ENCODE assay signal across 8 cellular contexts in the genomic region with DNA sequence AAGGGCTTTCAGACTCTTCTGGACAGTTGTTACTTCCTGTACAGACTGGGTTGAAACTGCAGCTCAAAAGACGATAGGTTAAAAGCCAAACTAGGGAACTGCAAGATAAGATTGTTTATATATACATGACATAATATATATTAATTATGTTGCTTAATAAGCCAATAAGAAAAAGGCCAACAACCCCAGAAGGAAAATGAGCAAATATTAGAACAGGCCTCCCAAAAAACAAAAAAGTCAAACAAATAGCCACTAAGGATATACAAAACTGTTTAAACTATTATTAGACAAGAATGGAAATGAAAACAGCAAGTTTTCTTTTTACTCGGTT. TPM values are rescaled to one million over a fixed set of nuclear protein-coding genes. Genes with fewer than 3 reads are reported as not detected.
DNase-seq lines count a peak whose midpoint lies in the region; ATAC-seq lines count a peak whose summit lies in the region.

No MANE protein-coding gene starts in this region.

- peaks cover 18% of the 10 kb centered on the region for H3K4me1 Mint-ChIP-seq in activated CD8-positive, alpha-beta T cell treated with anti-CD3 and anti-CD28 coated beads, Interleukin-2, amount 10 ng/mL, durations not matched to agents 7 days and 5 days (ENCODE audit: low read depth)

- no peak for ATAC-seq in activated CD8-positive, alpha-beta T cell treated with anti-CD3 and anti-CD28 coated beads, Interleukin-2, amount 10 ng/mL, durations not matched to agents 7 days and 5 days

- peak overlapping the region; percentile 10; the same call in 1 of the 2 replicates for H3K9ac ChIP-seq in iPS-20b (ENCODE audit: low read depth, low read length)
- H3K9ac ChIP-seq in stomach smooth muscle (ENCODE audit: low read length in 2 of 2), result peak overlapping the region; percentile 37 to 90

- H3K9me3 Mint-ChIP-seq in activated CD8-positive, alpha-beta T cell treated with anti-CD3 and anti-CD28 coated beads, Interleukin-2, amount 10 ng/mL, durations not matched to agents 7 days and 5 days (ENCODE audit: insufficient read depth), result peaks cover 3% of the 10 kb centered on the region

- H3K27ac Mint-ChIP-seq in activated CD8-positive, alpha-beta T cell treated with anti-CD3 and anti-CD28 coated beads, Interleukin-2, amount 10 ng/mL, durations not matched to agents 7 days and 5 days, result peak overlapping the region; percentile 89

- POLR2A ChIA-PET in activated CD8-positive, alpha-beta T cell treated with anti-CD3 and anti-CD28 coated beads, Interleukin-2, amount 10 ng/mL, durations not matched to agents 7 days and 5 days (lab: Charles Lee), result interaction anchor here (0.6 to 0.7 kb wide), 2 partner anchors 32 to 488 kb away, joined by 3 read pairs; a partner anchor contains a TSS

- peak overlapping the region; percentile 51 for H3K4me3 ChIP-seq in iPS-20b (ENCODE audit: low read length)
- peak overlapping the region in 1 of 2 donors; percentile 90 for H3K4me3 ChIP-seq in stomach smooth muscle (ENCODE audit: low read length in 2 of 2)

- peaks cover 31% of the 10 kb centered on the region for H3K36me3 Mint-ChIP-seq in activated CD8-positive, alpha-beta T cell treated with anti-CD3 and anti-CD28 coated beads, Interleukin-2, amount 10 ng/mL, durations not matched to agents 7 days and 5 days (ENCODE audit: low read depth)

- H3K36me3 ChIP-seq in iPS-20b (ENCODE audit: insufficient read depth, low read depth, low read length) (peaks cover 23% of the 10 kb centered on the region), stomach smooth muscle (ENCODE audit: control insufficient read depth in 2 of 2, insufficient read depth in 2 of 2, low read length in 2 of 2) (peaks cover 6 to 9% of the 10 kb centered on the region in 2 donors)

- H3K4me3 Mint-ChIP-seq in activated CD8-positive, alpha-beta T cell treated with anti-CD3 and anti-CD28 coated beads, Interleukin-2, amount 10 ng/mL, durations not matched to agents 7 days and 5 days, result peak overlapping the region; percentile 83

- peak; percentile 95 for DNase-seq in NCI-H510A treated with DMSO at 0.1 percent for 48 hours (lab: John Stamatoyannopoulos, UW)
- DNase-seq in NCI-H510A (lab: John Stamatoyannopoulos, UW), result no peak
- DNase-seq in activated CD8-positive, alpha-beta T cell treated with anti-CD3 and anti-CD28 coated beads, Interleukin-2, amount 10 ng/mL, durations not matched to agents 7 days and 5 days, result no peak
- DNase-seq in stimulated activated CD4-positive, alpha-beta T cell treated with anti-CD3 and anti-CD28 coated beads, Interleukin-2, amount 100 ng/mL, for 48 hours, result no peak
- no peak for DNase-seq in medulla oblongata (ENCODE audit: extremely low spot score)
- no peak for DNase-seq in NCI-H2081 treated with DMSO at 0.1 percent for 48 hours (lab: John Stamatoyannopoulos, UW)

- peaks cover 2% of the 10 kb centered on the region; the same call in 1 of the 2 replicates for H3K4me1 ChIP-seq in iPS-20b (ENCODE audit: insufficient read depth, low read length)
- peaks cover 10% of the 10 kb centered on the region for H3K4me1 ChIP-seq in stomach smooth muscle (ENCODE audit: control insufficient read depth, insufficient read depth, low read length)

- no peaks in the 10 kb centered on the region for H3K27me3 ChIP-seq in iPS-20b (ENCODE audit: insufficient read depth, low read length)
- peaks cover 0 to 5% of the 10 kb centered on the region in 2 donors for H3K27me3 ChIP-seq in stomach smooth muscle (ENCODE audit: control insufficient read depth in 1 of 2, insufficient read depth in 2 of 2, low read length in 2 of 2)

- H3K9me3 ChIP-seq in iPS-20b (ENCODE audit: insufficient read depth, low read depth, low read length) (no peaks in the 10 kb centered on the region), stomach smooth muscle (ENCODE audit: control insufficient read depth in 2 of 2, low read length in 2 of 2) (no peaks in the 10 kb centered on the region)

- CTCF ChIA-PET in activated CD8-positive, alpha-beta T cell treated with anti-CD3 and anti-CD28 coated beads, Interleukin-2, amount 10 ng/mL, durations not matched to agents 7 days and 5 days (lab: Charles Lee), result interaction anchor here (3.0 kb wide), 1 partner anchor 21 kb away, joined by 21 read pairs; no protein-coding TSS in a partner anchor

- H3K27ac ChIP-seq in iPS-20b (ENCODE audit: low read length) (no peak overlapping the region), stomach smooth muscle (ENCODE audit: low read length) (no peak overlapping the region)

- peaks cover 5% of the 10 kb centered on the region for H3K27me3 Mint-ChIP-seq in activated CD8-positive, alpha-beta T cell treated with anti-CD3 and anti-CD28 coated beads, Interleukin-2, amount 10 ng/mL, durations not matched to agents 7 days and 5 days (ENCODE audit: low read depth)

RNA-seq across cellular contexts. Expression of a gene that starts 0.5 kb away (rescaled TPM):
- total RNA-seq in activated CD8-positive, alpha-beta T cell treated with anti-CD3 and anti-CD28 coated beads, Interleukin-2, amount 10 ng/mL, durations not matched to agents 7 days and 5 days, result 10 to 100 TPM; 15.8 to 18.5 TPM

RNA-seq across cellular contexts. Expression of a gene that starts 59.2 kb away (rescaled TPM):
- total RNA-seq in activated CD8-positive, alpha-beta T cell treated with anti-CD3 and anti-CD28 coated beads, Interleukin-2, amount 10 ng/mL, durations not matched to agents 7 days and 5 days, result not detected
